ENCODE assay signal across 8 cellular contexts in genomic region chr15:78811825-78812183, GRCh38. TPM values are rescaled to one million over a fixed set of nuclear protein-coding genes. Genes with fewer than 3 reads are reported as not detected.
DNase-seq lines count a peak whose midpoint lies in the region; ATAC-seq, FAIRE-seq and TF ChIP-seq lines count a peak whose summit lies in the region.

No MANE protein-coding gene starts in this region.

- peaks cover 2 to 12% (median 3%) of the 10 kb centered on the region in 3 donors for H3K36me3 Mint-ChIP-seq in naive thymus-derived CD8-positive, alpha-beta T cell

- H3K4me1 ChIP-seq in mucosa of descending colon (ENCODE audit: low read depth) = peaks cover 6% of the 10 kb centered on the region

- H3K36me3 ChIP-seq in bronchial epithelial cell (ENCODE audit: control insufficient read depth, insufficient read depth, low read length) (no peaks in the 10 kb centered on the region), mucosa of descending colon (ENCODE audit: low read depth) (no peaks in the 10 kb centered on the region)

- H3K9me3 ChIP-seq in mucosa of descending colon = no peaks in the 10 kb centered on the region

- H3K4me3 ChIP-seq in bronchial epithelial cell (ENCODE audit: low read depth, low read length) = peak overlapping the region; percentile 38
- H3K4me3 ChIP-seq in mucosa of descending colon = no peak overlapping the region

- intact Hi-C loops in mucosa of descending colon (cut with DNase I, micrococcal nuclease) = no loop called here

- H3K27ac ChIP-seq in C4-2B = peak overlapping the region; percentile 44

- no peak for DNase-seq in bronchial epithelial cell (ENCODE audit: low read depth)
- no peak for DNase-seq in naive thymus-derived CD8-positive, alpha-beta T cell
- no peak for DNase-seq in cortex of kidney (lab: John Stamatoyannopoulos, UW)
- no peak for DNase-seq in mucosa of descending colon
- no peak for DNase-seq in glomerular visceral epithelial cell (ENCODE audit: extremely low spot score)

- FAIRE-seq in bronchial epithelial cell (lab: Jason Lieb, UNC) = no peak

- peaks cover 10 to 16% (median 15%) of the 10 kb centered on the region in 4 donors for H3K4me1 Mint-ChIP-seq in naive thymus-derived CD8-positive, alpha-beta T cell

- H3K27me3 Mint-ChIP-seq in naive thymus-derived CD8-positive, alpha-beta T cell = peaks cover 23 to 52% (median 39%) of the 10 kb centered on the region in 5 donors

- peak overlapping the region; percentile 74 to 95 (median 81) for H3K4me3 Mint-ChIP-seq in naive thymus-derived CD8-positive, alpha-beta T cell

- H3K9me3 Mint-ChIP-seq in naive thymus-derived CD8-positive, alpha-beta T cell = peaks cover 0 to 6% (median 0%) of the 10 kb centered on the region in 9 donors

- TF ChIP-seq CTCF in C4-2B (conservative IDR thresholded peaks at IDR 0.05) (peak; percentile 46), bronchial epithelial cell (IDR thresholded peaks at IDR 0.05; ENCODE audit: insufficient read depth, low read length, severe bottlenecking) (no peak), mucosa of descending colon (IDR thresholded peaks at IDR 0.05) (no peak)

- peak; percentile 16 for ATAC-seq in HG03354 (IDR thresholded peaks at IDR 0.05; ENCODE audit: poor library complexity, severe bottlenecking, unreplicated experiment)
- peak; percentile 24 to 52 for ATAC-seq in naive thymus-derived CD8-positive, alpha-beta T cell
- ATAC-seq in GM19324 (IDR thresholded peaks at IDR 0.05; ENCODE audit: low FRiP score, unreplicated experiment) = no peak
- ATAC-seq in mucosa of descending colon = no peak

- peak overlapping the region in 2 of 10 donors; percentile 35 to 54 for H3K27ac Mint-ChIP-seq in naive thymus-derived CD8-positive, alpha-beta T cell

- H3K27me3 ChIP-seq in bronchial epithelial cell (ENCODE audit: control insufficient read depth, insufficient read depth, low read length) = peaks cover 2% of the 10 kb centered on the region

- POLR2A ChIA-PET in naive thymus-derived CD8-positive, alpha-beta T cell (lab: Charles Lee) = no interaction called here

RNA-seq across cellular contexts. Expression of gene ADAMTS7, which starts 0.5 kb away (rescaled TPM):
- 0.51 and 0.53 TPM in 2 replicates for total RNA-seq in bronchial epithelial cell
- total RNA-seq in naive thymus-derived CD8-positive, alpha-beta T cell = under 1 TPM; 0.16 to 0.31 TPM
- not detected for polyA plus RNA-seq in naive thymus-derived CD8-positive, alpha-beta T cell
- 1 to 10 TPM; 1.3 to 5.7 (median 1.8) TPM for total RNA-seq in mucosa of descending colon

Comparison
In these comparisons a context has a peak if more than half of its experiments do, and no peak if none do; other contexts are left out.
1. ATAC-seq: peak in HG03354 (single experiment) and naive thymus-derived CD8-positive, alpha-beta T cell (2 of 2); none in GM19324 (single experiment) and mucosa of descending colon (single experiment).